Comparison of ENCODE assay signal across 8 cellular contexts in the genomic region with DNA sequence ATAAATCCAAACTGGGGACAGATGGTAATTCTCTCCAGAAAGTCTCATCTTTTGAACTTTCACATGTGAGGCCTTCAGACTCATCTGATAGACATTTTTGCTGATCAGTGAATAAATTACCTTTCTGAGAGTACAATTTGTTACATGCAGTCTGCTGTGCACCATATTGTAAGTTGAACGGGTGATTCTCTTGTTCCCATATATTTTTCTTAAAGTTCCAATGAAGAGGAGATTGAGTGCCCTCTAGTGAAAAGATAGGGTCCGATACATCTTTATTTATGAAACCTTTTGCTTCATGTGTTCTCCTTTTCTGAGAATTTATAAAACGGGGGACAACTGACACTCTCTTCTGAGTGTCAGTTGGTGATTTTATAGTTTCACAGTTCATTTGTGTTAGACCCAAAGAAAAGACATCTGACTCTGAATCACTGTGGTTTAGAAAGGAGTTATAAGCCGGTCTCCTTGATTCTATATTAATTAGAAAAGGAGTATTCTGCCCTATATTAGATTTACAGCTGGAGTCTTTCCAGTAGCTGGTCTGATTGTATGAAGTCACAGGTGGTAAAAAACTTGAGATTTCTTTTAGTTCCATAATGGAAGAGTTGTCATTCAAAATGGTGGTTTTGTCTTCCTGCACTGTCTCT. TPM values are rescaled to one million over a fixed set of nuclear protein-coding genes. Genes with fewer than 3 reads are reported as not detected.
DNase-seq lines count a peak whose midpoint lies in the region; ATAC-seq, FAIRE-seq and TF ChIP-seq lines count a peak whose summit lies in the region.

No MANE protein-coding gene starts in this region.

- POLR2A ChIA-PET in T-cell (lab: Charles Lee): no interaction called here

- peak overlapping the region; percentile 10 for H3K4me3 Mint-ChIP-seq in neural crest cell
- no peak overlapping the region for H3K4me3 Mint-ChIP-seq in T-cell

- no peaks in the 10 kb centered on the region for H3K4me1 ChIP-seq in left ventricle myocardium inferior

- no peak overlapping the region for H3K27ac ChIP-seq in left ventricle myocardium inferior (replicated peaks)

- peaks cover 6% of the 10 kb centered on the region for H3K4me1 Mint-ChIP-seq in neural crest cell
- peaks cover 0 to 4% (median 0%) of the 10 kb centered on the region in 3 donors for H3K4me1 Mint-ChIP-seq in T-cell

- no peak overlapping the region for H3K4me3 ChIP-seq in left ventricle myocardium inferior
- H3K4me3 ChIP-seq in bronchial epithelial cell (ENCODE audit: low read depth, low read length): no peak overlapping the region

- H3K9me3 Mint-ChIP-seq in neural crest cell: no peaks in the 10 kb centered on the region
- H3K9me3 Mint-ChIP-seq in T-cell: no peaks in the 10 kb centered on the region

- H3K27me3 ChIP-seq in left ventricle myocardium inferior (ENCODE audit: low read depth) (no peaks in the 10 kb centered on the region), bronchial epithelial cell (ENCODE audit: control insufficient read depth, insufficient read depth, low read length) (no peaks in the 10 kb centered on the region)

- H3K27me3 Mint-ChIP-seq in neural crest cell (ENCODE audit: low read depth) (no peaks in the 10 kb centered on the region), T-cell (no peaks in the 10 kb centered on the region)

- CTCF ChIA-PET in T-cell (lab: Charles Lee): interaction anchor here in 1 of 2 donors (1.2 kb wide), 1 partner anchor 383 kb away, joined by 4 read pairs; no protein-coding TSS in a partner anchor

- H3K36me3 Mint-ChIP-seq in neural crest cell (ENCODE audit: low read depth): no peaks in the 10 kb centered on the region
- H3K36me3 Mint-ChIP-seq in T-cell: peaks cover 12% of the 10 kb centered on the region

- TF ChIP-seq CTCF in left ventricle myocardium inferior (IDR thresholded peaks at IDR 0.05; ENCODE audit: borderline replicate concordance) (peak; percentile 31), bronchial epithelial cell (IDR thresholded peaks at IDR 0.05; ENCODE audit: insufficient read depth, low read length, severe bottlenecking) (peak; percentile 22), neural crest cell (conservative IDR thresholded peaks at IDR 0.05) (peak; percentile 65)

- H3K27ac Mint-ChIP-seq in neural crest cell (ENCODE audit: unreplicated experiment) (no peak overlapping the region), T-cell (no peak overlapping the region)

- no peaks in the 10 kb centered on the region for H3K9me3 ChIP-seq in left ventricle myocardium inferior (replicated peaks)

- no peak for DNase-seq in left ventricle myocardium inferior
- DNase-seq in left cardiac atrium: no peak
- DNase-seq in NCI-H2227 (lab: John Stamatoyannopoulos, UW; ENCODE audit: unreplicated experiment): peak; percentile 16
- DNase-seq in bronchial epithelial cell (ENCODE audit: low read depth): peak; percentile 54
- no peak for DNase-seq in neural crest cell (ENCODE audit: low read depth, low spot score)
- no peak for DNase-seq in HK-2 (ENCODE audit: unreplicated experiment)
- DNase-seq in T-cell: no peak

- intact Hi-C loops in left ventricle myocardium inferior (cut with micrococcal nuclease) (no loop called here), left cardiac atrium (cut with DNase I) (no loop called here)

- no peak for FAIRE-seq in bronchial epithelial cell (lab: Jason Lieb, UNC)

- no peak for ATAC-seq in left cardiac atrium
- ATAC-seq in T-cell (replicated peaks in 1 of 4): no peak
- ATAC-seq in HG02885 (IDR thresholded peaks at IDR 0.05; ENCODE audit: poor library complexity, unreplicated experiment): no peak

- H3K36me3 ChIP-seq in left ventricle myocardium inferior: no peaks in the 10 kb centered on the region
- no peaks in the 10 kb centered on the region for H3K36me3 ChIP-seq in bronchial epithelial cell (ENCODE audit: control insufficient read depth, insufficient read depth, low read length)

RNA-seq across cellular contexts. Expression of a gene that starts 30.4 kb away (rescaled TPM):
- total RNA-seq in left ventricle myocardium inferior: 27.4 TPM
- total RNA-seq in left cardiac atrium: 10 to 100 TPM; 29.8 to 34.7 TPM
- total RNA-seq in bronchial epithelial cell: 39.0 and 78.7 TPM in 2 replicates
- 37.8 and 38.1 TPM in 2 replicates for total RNA-seq in neural crest cell
- total RNA-seq in T-cell: 10 to 100 TPM in 2 of 5 donors, 1 to 10 TPM in 3; 6.1 to 11.7 (median 7.7) TPM

Comparison
In these comparisons a context has a peak if more than half of its experiments do, and no peak if none do; other contexts are left out.
1. DNase-seq: peak in NCI-H2227 (single experiment) and bronchial epithelial cell (single experiment); none in left ventricle myocardium inferior (single experiment), left cardiac atrium (single experiment), neural crest cell (single experiment), HK-2 (single experiment) and T-cell (0 of 34).
2. Peak in every context shown above with its lines, with median percentiles within 50 percentile points of each other: CTCF ChIP-seq.